29 cellular contexts compared by ENCODE assay signal in genomic region chr7:82384051-82384464, GRCh38. TPM values are rescaled to one million over a fixed set of nuclear protein-coding genes. Genes with fewer than 3 reads are reported as not detected.
DNase-seq lines count a peak whose midpoint lies in the region; ATAC-seq, FAIRE-seq and TF ChIP-seq lines count a peak whose summit lies in the region.
"Had no signal": no experiment of that assay in that cellular context is flagged by ENCODE, and none has a peak within 500 bp of the region (broad histone marks: within the 10 kb centered on the region; RNA-seq: fewer than 3 reads in every experiment).

No MANE protein-coding gene starts in this region.

- H3K36me3 ChIP-seq in HUES48 (ENCODE audit: control insufficient read depth, insufficient read depth, low read length) (no peaks in the 10 kb centered on the region), bronchial epithelial cell (ENCODE audit: control insufficient read depth, insufficient read depth, low read length) (no peaks in the 10 kb centered on the region)
- H3K36me3 ChIP-seq: adrenal gland, colonic mucosa, heart right ventricle, SJSA1, upper lobe of left lung had no signal

- H3K9me3 ChIP-seq in HUES48 (ENCODE audit: control insufficient read depth, insufficient read depth, low read length) = no peaks in the 10 kb centered on the region
- H3K9me3 ChIP-seq: adrenal gland, colonic mucosa, heart right ventricle, SJSA1, upper lobe of left lung had no signal

- peaks cover 27% of the 10 kb centered on the region for H3K4me1 ChIP-seq in HUES48 (ENCODE audit: control insufficient read depth, insufficient read depth, low read length)
- H3K4me1 ChIP-seq: colonic mucosa, upper lobe of left lung had no signal

- peak; percentile 52 for FAIRE-seq in bronchial epithelial cell (lab: Jason Lieb, UNC)
- FAIRE-seq: TTC549 had no signal

- no peak overlapping the region for H3K9ac ChIP-seq in HUES48 (ENCODE audit: low read depth, low read length)

- DNase-seq in bronchial epithelial cell (ENCODE audit: low read depth) = peak; percentile 17
- DNase-seq in superior temporal gyrus (ENCODE audit: extremely low spot score) = no peak
- no peak for DNase-seq in nucleus accumbens (lab: John Stamatoyannopoulos, UW)
- DNase-seq: activated CD4-positive, alpha-beta T cell treated with anti-CD3 and anti-CD28 coated beads for 1 hour; activated CD8-positive, alpha-beta T cell treated with anti-CD3 and anti-CD28 coated beads, Interleukin-2, amount 10 ng/mL, durations not matched to agents 7 days and 5 days; activated naive CD4-positive, alpha-beta T cell; activated T-cell treated with anti-CD3 and anti-CD28 coated beads, Interleukin-2, amount 50 U/mL, for 24 hours; adrenal gland; colonic mucosa; effector memory CD4-positive, alpha-beta T cell; erythroblast; GOT3; heart right ventricle; IMR-90; mesendoderm; NCI-H1092; NCI-H1930; NCI-H510A; stimulated activated CD4-positive, alpha-beta T cell treated with anti-CD3 and anti-CD28 coated beads, Interleukin-1b, Interleukin-23, amount 100 ng/mL, for 48 hours; T-helper 1 cell; upper lobe of left lung had no signal

- peak; percentile 78 for ATAC-seq in GM18520 (IDR thresholded peaks at IDR 0.05; ENCODE audit: unreplicated experiment)
- peak; percentile 60 for ATAC-seq in GM19395 (IDR thresholded peaks at IDR 0.05; ENCODE audit: unreplicated experiment)
- ATAC-seq in HG03354 (IDR thresholded peaks at IDR 0.05; ENCODE audit: poor library complexity, severe bottlenecking, unreplicated experiment) = no peak
- ATAC-seq in GM21390 (IDR thresholded peaks at IDR 0.05; ENCODE audit: unreplicated experiment) = no peak
- ATAC-seq: activated CD8-positive, alpha-beta T cell treated with anti-CD3 and anti-CD28 coated beads, Interleukin-2, amount 10 ng/mL, durations not matched to agents 7 days and 5 days; heart right ventricle had no signal

- no peaks in the 10 kb centered on the region for H3K27me3 ChIP-seq in HUES48 (ENCODE audit: control insufficient read depth, insufficient read depth, low read length)
- no peaks in the 10 kb centered on the region for H3K27me3 ChIP-seq in bronchial epithelial cell (ENCODE audit: control insufficient read depth, insufficient read depth, low read length)
- H3K27me3 ChIP-seq: adrenal gland, colonic mucosa, heart right ventricle, SJSA1, upper lobe of left lung had no signal

- peak overlapping the region; percentile 17 for H3K27ac ChIP-seq in HUES48 (ENCODE audit: low read depth, low read length)
- H3K27ac ChIP-seq: adrenal gland, colonic mucosa, heart right ventricle, SJSA1, skin epidermis, upper lobe of left lung had no signal

- H3K4me3 ChIP-seq in HUES48 (ENCODE audit: low read depth, low read length) = no peak overlapping the region
- H3K4me3 ChIP-seq in bronchial epithelial cell (ENCODE audit: low read depth, low read length) = no peak overlapping the region
- H3K4me3 ChIP-seq: adrenal gland, colonic mucosa, heart right ventricle, SJSA1, skin epidermis, upper lobe of left lung had no signal

- no peak for TF ChIP-seq CTCF in bronchial epithelial cell (IDR thresholded peaks at IDR 0.05; ENCODE audit: insufficient read depth, low read length, severe bottlenecking)

RNA-seq across cellular contexts. Expression of gene CACNA2D1, which starts 59.5 kb away (rescaled TPM):
- 0.77 and 1.1 TPM in 2 replicates for total RNA-seq in bronchial epithelial cell
- total RNA-seq: activated CD8-positive, alpha-beta T cell treated with anti-CD3 and anti-CD28 coated beads, Interleukin-2, amount 10 ng/mL, durations not matched to agents 7 days and 5 days had no signal

Comparison
In these comparisons a context has a peak if more than half of its experiments do, and no peak if none do; other contexts are left out.
1. ATAC-seq: peak in GM18520 (single experiment) and GM19395 (single experiment); none in HG03354 (single experiment) and GM21390 (single experiment).